Comparison of ENCODE assay signal across 8 cellular contexts in the genomic region with DNA sequence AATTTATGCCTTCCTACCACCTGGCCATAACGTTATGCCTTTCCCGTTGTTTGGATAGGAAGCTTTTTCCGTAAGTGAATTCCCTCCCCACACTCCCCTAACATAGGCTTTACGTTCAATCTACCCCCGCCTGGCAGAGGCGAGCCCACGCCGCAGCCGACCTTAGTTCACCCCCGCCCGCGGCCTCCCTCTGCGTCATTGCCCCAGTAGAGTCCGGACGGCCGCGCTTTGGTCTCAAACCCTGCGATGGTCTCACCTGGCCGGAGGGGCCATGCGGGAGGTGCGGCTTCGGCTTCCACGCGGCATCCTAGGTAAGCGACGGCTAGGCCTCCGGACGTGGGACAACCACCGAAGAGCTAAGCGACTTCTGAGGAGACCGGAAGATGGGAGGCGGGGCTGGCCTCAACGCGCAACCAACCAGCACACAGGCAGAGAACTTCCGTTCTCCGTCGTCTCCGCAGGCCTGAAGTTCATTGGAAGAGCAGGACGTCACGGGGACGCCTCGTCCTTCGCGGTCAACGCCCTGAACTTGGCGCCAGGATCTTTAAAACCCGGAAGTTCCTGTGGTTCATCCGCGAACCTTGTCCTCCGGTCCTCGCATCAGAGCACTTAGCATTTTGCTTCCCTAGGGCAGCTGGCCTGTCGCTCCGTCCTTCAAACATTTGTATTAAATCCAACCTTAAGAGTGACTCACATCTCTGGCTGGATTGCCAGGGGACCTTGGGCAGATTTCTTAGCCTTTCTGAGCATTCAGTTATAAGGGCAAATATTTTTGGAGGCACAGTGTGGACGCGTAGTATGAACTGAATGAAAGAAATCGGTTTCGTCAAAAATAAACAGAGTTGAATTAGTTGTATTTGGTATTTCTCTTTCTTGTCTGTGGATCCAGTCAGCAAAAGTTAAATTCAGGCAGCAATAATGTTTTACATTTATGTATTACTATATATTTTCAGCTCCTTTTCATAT. TPM values are rescaled to one million over a fixed set of nuclear protein-coding genes. Genes with fewer than 3 reads are reported as not detected.
DNase-seq lines count a peak whose midpoint lies in the region; ATAC-seq and FAIRE-seq lines count a peak whose summit lies in the region.

A gene with protein sequence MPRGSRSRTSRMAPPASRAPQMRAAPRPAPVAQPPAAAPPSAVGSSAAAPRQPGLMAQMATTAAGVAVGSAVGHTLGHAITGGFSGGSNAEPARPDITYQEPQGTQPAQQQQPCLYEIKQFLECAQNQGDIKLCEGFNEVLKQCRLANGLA (minus strand): TSS at position 369 of the 966 bp plus-strand sequence. CDS start 63 bp downstream, at position 306.

- peak; percentile 91 for FAIRE-seq in HTR-8/SVneo (lab: Jason Lieb, UNC)

- peak; percentile 99 for ATAC-seq in GM21367 (IDR thresholded peaks at IDR 0.05; ENCODE audit: unreplicated experiment)

- CTCF ChIA-PET in activated CD8-positive, alpha-beta memory T cell treated with anti-CD3 and anti-CD28 coated beads for 36 hours (lab: Charles Lee) = interaction anchor here (0.8 to 1.3 kb wide), 2 partner anchors 32 to 143 kb away, joined by 3 read pairs; no protein-coding TSS in a partner anchor

- peak; percentile 99 for DNase-seq in COLO829 (ENCODE audit: low spot score)
- peak; percentile 99 for DNase-seq in HTR-8/SVneo (ENCODE audit: insufficient read length, low spot score)
- DNase-seq in NOMO-1 treated with DMSO at 0.1 percent for 48 hours (lab: John Stamatoyannopoulos, UW; ENCODE audit: unreplicated experiment) = peak; percentile 98
- DNase-seq in effector CD8-positive, alpha-beta T cell (lab: John Stamatoyannopoulos, UW) = peak; percentile 84
- DNase-seq in mesenteric fat pad (ENCODE audit: low spot score) = peak; percentile 97
- peak; percentile 74 for DNase-seq in stimulated activated CD8-positive, alpha-beta memory T cell treated with anti-CD3 and anti-CD28 coated beads, Interleukin-15, amount 100 ng/mL, for 24 hours (ENCODE audit: low read depth)

- POLR2A ChIA-PET in activated CD8-positive, alpha-beta memory T cell treated with anti-CD3 and anti-CD28 coated beads for 36 hours (lab: Charles Lee) = interaction anchor here (0.6 to 2.0 kb wide), 5 partner anchors 19 to 1348 kb away, joined by 3 to 13 read pairs (median 4); a partner anchor contains a TSS

RNA-seq across cellular contexts. Expression of the gene that starts here (rescaled TPM):
- total RNA-seq in activated CD8-positive, alpha-beta memory T cell treated with anti-CD3 and anti-CD28 coated beads for 36 hours = 100 to 1,000 TPM; 665 to 666 TPM
- 249 TPM for total RNA-seq in mesenteric fat pad

Comparison
In these comparisons a context has a peak if more than half of its experiments do, and no peak if none do; other contexts are left out.
1. Peak in every context shown above with its lines: DNase-seq and ATAC-seq.